Comparison of ENCODE assay signal across 33 cellular contexts in genomic region chr20:63052571-63053429, GRCh38. TPM values are rescaled to one million over a fixed set of nuclear protein-coding genes. Genes with fewer than 3 reads are reported as not detected.
DNase-seq lines count a peak whose midpoint lies in the region; ATAC-seq, FAIRE-seq and TF ChIP-seq lines count a peak whose summit lies in the region.
"Had no signal": no experiment of that assay in that cellular context is flagged by ENCODE, and none has a peak within 500 bp of the region (broad histone marks: within the 10 kb centered on the region; RNA-seq: fewer than 3 reads in every experiment).

No MANE protein-coding gene starts in this region.

- no peak for TF ChIP-seq POLR2A in HepG2 (IDR thresholded peaks at IDR 0.05; ENCODE audit: insufficient read depth in 1 of 2, low read depth in 2 of 2, low read length in 2 of 2)
- TF ChIP-seq POLR2A in suprapubic skin (IDR thresholded peaks at IDR 0.05): no peak

- H3K4me1 ChIP-seq in HepG2 (ENCODE audit: insufficient read depth, low read length) (peaks cover 9% of the 10 kb centered on the region), suprapubic skin (no peaks in the 10 kb centered on the region), OCI-LY7 (ENCODE audit: insufficient read depth, low read length, poor library complexity, severe bottlenecking) (no peaks in the 10 kb centered on the region), mesendoderm (ENCODE audit: control insufficient read depth, low read depth, low read length) (no peaks in the 10 kb centered on the region)
- H3K4me1 ChIP-seq: SJSA1 had no signal

- no peak overlapping the region for H4K8ac ChIP-seq in mesendoderm (ENCODE audit: low read depth, low read length)

- 3% methylated on average over 12 of the region's 20 CpGs for WGBS in HepG2 (ENCODE audit: low lambda C conversion rate)
- 42% methylated on average over 8 of the region's 20 CpGs for WGBS in suprapubic skin
- no CpG with 5 or more reads among the region's 20 CpGs for WGBS in mesendoderm (ENCODE audit: extremely low coverage, insufficient coverage, low lambda C conversion rate)

- no peak overlapping the region for H2BK15ac ChIP-seq in mesendoderm (replicated peaks; ENCODE audit: low read depth)

- POLR2A ChIA-PET in WTC11 (lab: Charles Lee): no interaction called here
- POLR2A ChIA-PET in HepG2 (lab: Yijun Ruan, JAX): no interaction called here
- POLR2A ChIA-PET in activated CD4-positive, alpha-beta memory T cell treated with anti-CD3 and anti-CD28 coated beads, Interleukin-2, amount 10 ng/mL, durations not matched to agents 7 days and 5 days (lab: Charles Lee): no interaction called here
- POLR2A ChIA-PET in OCI-LY7 (lab: Charles Lee): no interaction called here

- no peak overlapping the region for H2AFZ ChIP-seq in HepG2 (ENCODE audit: low read length)
- no peak overlapping the region for H2AFZ ChIP-seq in OCI-LY7 (ENCODE audit: low read length)

- no peaks in the 10 kb centered on the region for H3K79me1 ChIP-seq in mesendoderm (ENCODE audit: low read length)

- no peak overlapping the region for H3K18ac ChIP-seq in mesendoderm (ENCODE audit: low read length)

- BruUV-seq in HepG2 (replicated peaks; lab: Mats Ljungman, UMichigan): no TSS peak
- no TSS peak for BruUV-seq in OCI-LY7 (replicated peaks; lab: Mats Ljungman, UMichigan)

- H4K20me1 ChIP-seq in HepG2 (ENCODE audit: insufficient read depth, low read length): peaks cover 19% of the 10 kb centered on the region
- no peaks in the 10 kb centered on the region for H4K20me1 ChIP-seq in OCI-LY7 (ENCODE audit: insufficient read depth, low read length)

- H3K23ac ChIP-seq in mesendoderm (ENCODE audit: low read length): no peak overlapping the region

- ATAC-seq in activated T-cell treated with anti-CD3 and anti-CD28 coated beads, Interleukin-2, amount 50 U/mL, for 4 hours: no peak
- ATAC-seq in WTC11: no peak
- ATAC-seq in HepG2: peak; percentile 26; the same call in 2 of the 3 replicates
- ATAC-seq: activated CD8-positive, alpha-beta T cell treated with anti-CD3 and anti-CD28 coated beads for 36 hours; left lobe of liver; psoas muscle had no signal

- H3K4me3 Mint-ChIP-seq in activated T-cell treated with anti-CD3 and anti-CD28 coated beads, Interleukin-2, amount 50 U/mL, for 4 hours: no peak overlapping the region
- H3K4me3 Mint-ChIP-seq in WTC11: no peak overlapping the region
- H3K4me3 Mint-ChIP-seq in activated CD4-positive, alpha-beta memory T cell treated with anti-CD3 and anti-CD28 coated beads, Interleukin-2, amount 10 ng/mL, durations not matched to agents 7 days and 5 days: no peak overlapping the region
- H3K4me3 Mint-ChIP-seq: activated CD8-positive, alpha-beta T cell treated with anti-CD3 and anti-CD28 coated beads for 36 hours; activated naive CD8-positive, alpha-beta T cell treated with anti-CD3 and anti-CD28 coated beads for 36 hours; CD4-positive, alpha-beta T cell; mesothelial cell of epicardium had no signal

- H3K4ac ChIP-seq in mesendoderm (ENCODE audit: low read depth, low read length): no peak overlapping the region

- no peak overlapping the region for H4K5ac ChIP-seq in mesendoderm (ENCODE audit: low read length)

- H2BK5ac ChIP-seq in mesendoderm (ENCODE audit: low read length): no peak overlapping the region

- H3K27ac ChIP-seq in HepG2 (ENCODE audit: extremely low read length, insufficient read depth, low read length): no peak overlapping the region
- H3K27ac ChIP-seq in suprapubic skin: no peak overlapping the region
- no peak overlapping the region for H3K27ac ChIP-seq in OCI-LY7 (ENCODE audit: low read depth, low read length, poor library complexity, severe bottlenecking)
- no peak overlapping the region for H3K27ac ChIP-seq in mesendoderm (ENCODE audit: low read depth, low read length)
- H3K27ac ChIP-seq: cardiac muscle cell, coronary artery, epithelial cell of prostate, psoas muscle, SJSA1, upper lobe of left lung had no signal

- no peaks in the 10 kb centered on the region for H3K9me3 Mint-ChIP-seq in activated T-cell treated with anti-CD3 and anti-CD28 coated beads, Interleukin-2, amount 50 U/mL, for 4 hours
- peaks cover 7% of the 10 kb centered on the region for H3K9me3 Mint-ChIP-seq in WTC11
- no peaks in the 10 kb centered on the region for H3K9me3 Mint-ChIP-seq in activated CD4-positive, alpha-beta memory T cell treated with anti-CD3 and anti-CD28 coated beads, Interleukin-2, amount 10 ng/mL, durations not matched to agents 7 days and 5 days
- H3K9me3 Mint-ChIP-seq: activated CD8-positive, alpha-beta T cell treated with anti-CD3 and anti-CD28 coated beads for 36 hours; activated naive CD8-positive, alpha-beta T cell treated with anti-CD3 and anti-CD28 coated beads for 36 hours; CD4-positive, alpha-beta T cell; mesothelial cell of epicardium had no signal

- TF ChIP-seq RAD21 in HepG2 (CRISPR knock-in tag; IDR thresholded peaks at IDR 0.05): no peak

- no peak overlapping the region for H2AK5ac ChIP-seq in mesendoderm (ENCODE audit: low read length)

- TF ChIP-seq EP300 in HepG2 (IDR thresholded peaks at IDR 0.05; ENCODE audit: low read depth in 2 of 2, low read length in 2 of 2) (no peak), HepG2 (CRISPR knock-in tag; IDR thresholded peaks at IDR 0.05; ENCODE audit: borderline replicate concordance) (no peak), suprapubic skin (IDR thresholded peaks at IDR 0.05) (no peak)

- H3K4me1 Mint-ChIP-seq in activated T-cell treated with anti-CD3 and anti-CD28 coated beads, Interleukin-2, amount 50 U/mL, for 4 hours (ENCODE audit: low read depth): no peaks in the 10 kb centered on the region
- no peaks in the 10 kb centered on the region for H3K4me1 Mint-ChIP-seq in WTC11
- H3K4me1 Mint-ChIP-seq in activated CD4-positive, alpha-beta memory T cell treated with anti-CD3 and anti-CD28 coated beads, Interleukin-2, amount 10 ng/mL, durations not matched to agents 7 days and 5 days: no peaks in the 10 kb centered on the region
- H3K4me1 Mint-ChIP-seq: activated naive CD8-positive, alpha-beta T cell treated with anti-CD3 and anti-CD28 coated beads for 36 hours; mesothelial cell of epicardium had no signal

- H3K27me3 ChIP-seq in HepG2 (ENCODE audit: control insufficient read depth in 1 of 2, insufficient read depth in 2 of 2, low read length in 2 of 2) (peaks cover 31 to 73% of the 10 kb centered on the region in 2 experiments), suprapubic skin (peaks cover 60% of the 10 kb centered on the region), mesendoderm (ENCODE audit: insufficient read depth, low read length, poor library complexity) (no peaks in the 10 kb centered on the region)

- H3K4me2 ChIP-seq in HepG2 (ENCODE audit: low read depth, low read length): no peak overlapping the region
- no peak overlapping the region for H3K4me2 ChIP-seq in OCI-LY7 (ENCODE audit: low read length)
- H3K4me2 ChIP-seq in mesendoderm (ENCODE audit: low read length): no peak overlapping the region

- H3K79me2 ChIP-seq in HepG2 (ENCODE audit: insufficient read depth, low read length) (no peaks in the 10 kb centered on the region), OCI-LY7 (ENCODE audit: insufficient read depth, low read depth, low read length) (no peaks in the 10 kb centered on the region), mesendoderm (ENCODE audit: control insufficient read depth, insufficient read depth, low read length) (no peaks in the 10 kb centered on the region)

- TF ChIP-seq CTCF in WTC11 (IDR thresholded peaks at IDR 0.05) (no peak), HepG2 (CRISPR knock-in tag; IDR thresholded peaks at IDR 0.05) (peak; percentile 51), suprapubic skin (IDR thresholded peaks at IDR 0.05) (no peak), OCI-LY7 (conservative IDR thresholded peaks at IDR 0.05; ENCODE audit: low read length) (no peak)

- no peaks in the 10 kb centered on the region for H3K36me3 ChIP-seq in HepG2 (replicated peaks in 1 of 2; ENCODE audit: control insufficient read depth in 1 of 2, insufficient read depth in 2 of 2, low read length in 2 of 2)
- no peaks in the 10 kb centered on the region for H3K36me3 ChIP-seq in suprapubic skin
- no peaks in the 10 kb centered on the region for H3K36me3 ChIP-seq in OCI-LY7 (ENCODE audit: insufficient read depth, low read length)
- H3K36me3 ChIP-seq in mesendoderm (ENCODE audit: control insufficient read depth, insufficient read depth, low read length): no peaks in the 10 kb centered on the region
- H3K36me3 ChIP-seq: cardiac muscle cell, SJSA1, upper lobe of left lung had no signal

- no peak overlapping the region for H3K27ac Mint-ChIP-seq in WTC11
- no peak overlapping the region for H3K27ac Mint-ChIP-seq in activated CD4-positive, alpha-beta memory T cell treated with anti-CD3 and anti-CD28 coated beads, Interleukin-2, amount 10 ng/mL, durations not matched to agents 7 days and 5 days
- H3K27ac Mint-ChIP-seq: activated CD8-positive, alpha-beta T cell treated with anti-CD3 and anti-CD28 coated beads for 36 hours; activated naive CD8-positive, alpha-beta T cell treated with anti-CD3 and anti-CD28 coated beads for 36 hours; CD4-positive, alpha-beta T cell; mesothelial cell of epicardium had no signal

- H2BK120ac ChIP-seq in mesendoderm (ENCODE audit: low read depth, low read length): no peak overlapping the region

- no peak overlapping the region for H3K56ac ChIP-seq in mesendoderm (ENCODE audit: low read length)

- in situ Hi-C loops in HepG2 (cut with HindIII; ENCODE audit: extremely low pct_ligation_motif_present, low pct_unique_long_range_greater_than_20kb): no loop called here

- H3K4me3 ChIP-seq in HepG2 (replicated peaks in 1 of 3; ENCODE audit: insufficient read depth in 1 of 3, low read depth in 2 of 3, low read length in 3 of 3) (no peak overlapping the region), suprapubic skin (no peak overlapping the region), OCI-LY7 (ENCODE audit: low read depth, low read length, poor library complexity, severe bottlenecking) (no peak overlapping the region), mesendoderm (ENCODE audit: low read length) (no peak overlapping the region)
- H3K4me3 ChIP-seq: cardiac muscle cell, coronary artery, psoas muscle, SJSA1, upper lobe of left lung had no signal

- no peak for FAIRE-seq in HepG2 (lab: Jason Lieb, UNC)
- FAIRE-seq: A204.1, astrocyte, H1 had no signal

- no peaks in the 10 kb centered on the region for H3K9me3 ChIP-seq in HepG2 (ENCODE audit: low read length)
- H3K9me3 ChIP-seq in suprapubic skin: peaks cover 4% of the 10 kb centered on the region
- H3K9me3 ChIP-seq in OCI-LY7 (ENCODE audit: low read length): peaks cover 10% of the 10 kb centered on the region
- H3K9me3 ChIP-seq: psoas muscle, SJSA1, upper lobe of left lung had no signal

- peaks cover 19% of the 10 kb centered on the region for H3K27me3 Mint-ChIP-seq in activated T-cell treated with anti-CD3 and anti-CD28 coated beads, Interleukin-2, amount 50 U/mL, for 4 hours (ENCODE audit: low read depth)
- peaks cover 6% of the 10 kb centered on the region for H3K27me3 Mint-ChIP-seq in WTC11 (ENCODE audit: low read depth)
- H3K27me3 Mint-ChIP-seq in activated CD4-positive, alpha-beta memory T cell treated with anti-CD3 and anti-CD28 coated beads, Interleukin-2, amount 10 ng/mL, durations not matched to agents 7 days and 5 days: peaks cover 2% of the 10 kb centered on the region
- H3K27me3 Mint-ChIP-seq: activated CD8-positive, alpha-beta T cell treated with anti-CD3 and anti-CD28 coated beads for 36 hours; activated naive CD8-positive, alpha-beta T cell treated with anti-CD3 and anti-CD28 coated beads for 36 hours had no signal

- H3K9me2 ChIP-seq in OCI-LY7 (ENCODE audit: insufficient read depth, low read length): no peaks in the 10 kb centered on the region

- DNase-seq in activated T-cell treated with anti-CD3 and anti-CD28 coated beads, Interleukin-2, amount 50 U/mL, for 4 hours: peak; percentile 1
- no peak for DNase-seq in activated T-cell treated with anti-CD3 and anti-CD28 coated beads for 4 hours
- DNase-seq in WTC11 (ENCODE audit: low spot score): peak; percentile 12
- no peak for DNase-seq in HepG2 (ENCODE audit: low spot score)
- peak; percentile 54 to 74 for DNase-seq in suprapubic skin (ENCODE audit: low spot score in 2 of 2)
- DNase-seq in activated CD4-positive, alpha-beta memory T cell treated with anti-CD3 and anti-CD28 coated beads, Interleukin-2, amount 10 ng/mL, durations not matched to agents 7 days and 5 days: no peak
- DNase-seq in OCI-LY7 (ENCODE audit: low spot score): no peak
- DNase-seq in mesendoderm: no peak
- DNase-seq: activated naive CD8-positive, alpha-beta T cell treated with anti-CD3 and anti-CD28 coated beads for 36 hours; effector CD8-positive, alpha-beta T cell; hypothalamus; NCI-H1092; NCI-H1694; NCI-H446; NCI-H774; stimulated activated naive CD4-positive, alpha-beta T cell had no signal

- H3K9ac ChIP-seq in HepG2 (ENCODE audit: insufficient read depth, low read depth, low read length) (no peak overlapping the region), mesendoderm (ENCODE audit: low read length) (no peak overlapping the region)

- no peaks in the 10 kb centered on the region for H3K36me3 Mint-ChIP-seq in activated T-cell treated with anti-CD3 and anti-CD28 coated beads, Interleukin-2, amount 50 U/mL, for 4 hours (ENCODE audit: insufficient read depth)
- H3K36me3 Mint-ChIP-seq in WTC11: 0 out of 2 replicates have a peak, but pooled peaks cover 3% of the 10 kb centered on the region
- no peaks in the 10 kb centered on the region for H3K36me3 Mint-ChIP-seq in activated CD4-positive, alpha-beta memory T cell treated with anti-CD3 and anti-CD28 coated beads, Interleukin-2, amount 10 ng/mL, durations not matched to agents 7 days and 5 days (ENCODE audit: low read depth)
- H3K36me3 Mint-ChIP-seq: activated naive CD8-positive, alpha-beta T cell treated with anti-CD3 and anti-CD28 coated beads for 36 hours; mesothelial cell of epicardium had no signal

- CTCF ChIA-PET in WTC11 (lab: Charles Lee) (interaction anchor here (0.9 to 1.7 kb wide), 5 partner anchors 44 to 178 kb away, joined by 3 to 5 read pairs (median 3); no protein-coding TSS in a partner anchor), HepG2 (lab: Yijun Ruan, JAX; ENCODE audit: low intra/inter-chr PET ratio, low total read pairs) (no interaction called here), OCI-LY7 (lab: Charles Lee; ENCODE audit: unreplicated experiment) (no interaction called here)
- CTCF ChIA-PET in activated CD4-positive, alpha-beta memory T cell treated with anti-CD3 and anti-CD28 coated beads, Interleukin-2, amount 10 ng/mL, durations not matched to agents 7 days and 5 days (lab: Charles Lee): no interaction called here

- intact Hi-C loops in HepG2 (cut with micrococcal nuclease; ENCODE audit: unreplicated experiment) (loop anchor here (10.0 kb wide), 1 partner anchor 192 kb away; no protein-coding TSS in a partner anchor), OCI-LY7 (cut with micrococcal nuclease; ENCODE audit: unreplicated experiment) (no loop called here)

RNA-seq across cellular contexts. Expression of gene BHLHE23, which starts 46.0 kb away (rescaled TPM):
- total RNA-seq in activated T-cell treated with anti-CD3 and anti-CD28 coated beads, Interleukin-2, amount 50 U/mL, for 4 hours: not detected
- total RNA-seq in WTC11 (2021) (0.57 to 1.3 TPM (median 0.66 TPM) in 3 replicates), HepG2 (2016; rRNA removed; fragmentation: Illumina TruSeq; extraction: Trizol) (not detected in 2 replicates), suprapubic skin (not detected), OCI-LY7 (2022) (not detected in 2 replicates)
- total RNA-seq in HepG2 (2016; cell fraction: cytosol; rRNA removed; fragmentation: Illumina TruSeq; extraction: Trizol; ENCODE audit: low read depth): not detected in 2 replicates
- not detected in 2 replicates for total RNA-seq in HepG2 (2016; cell fraction: insoluble cytoplasmic fraction; rRNA removed; fragmentation: Illumina TruSeq; extraction: Trizol)
- total RNA-seq in HepG2 (2016; cell fraction: membrane; rRNA removed; fragmentation: Illumina TruSeq; extraction: Trizol): not detected in 2 replicates
- total RNA-seq in HepG2 (2016; cell fraction: nucleus; rRNA removed; fragmentation: Illumina TruSeq; extraction: Trizol): not detected in 2 replicates
- polyA plus RNA-seq in HepG2 (2011; rRNA removed): not detected in 2 replicates
- polyA plus RNA-seq in HepG2 (2011; cell fraction: cytosol; rRNA removed): not detected in 2 replicates
- not detected in 2 replicates for polyA plus RNA-seq in HepG2 (2011; cell fraction: nucleus; rRNA removed)
- not detected in 2 replicates for polyA plus RNA-seq in HepG2 (2012)
- polyA plus RNA-seq in HepG2 (2016; cell fraction: cytosol; fragmentation: Illumina TruSeq; extraction: Trizol; ENCODE audit: low read depth): not detected in 2 replicates
- not detected in 2 replicates for polyA plus RNA-seq in HepG2 (2016; cell fraction: insoluble cytoplasmic fraction; fragmentation: Illumina TruSeq; extraction: Trizol; ENCODE audit: low read depth)
- polyA plus RNA-seq in HepG2 (2016; cell fraction: membrane; fragmentation: Illumina TruSeq; extraction: Trizol; ENCODE audit: low read depth): not detected in 2 replicates
- not detected in 2 replicates for polyA plus RNA-seq in HepG2 (2016; cell fraction: nucleus; fragmentation: Illumina TruSeq; extraction: Trizol; ENCODE audit: insufficient read depth, low read depth)
- polyA minus RNA-seq in HepG2 (2011; rRNA and poly(A)+ RNA removed; ENCODE audit: low replicate concordance): not detected in 2 replicates
- not detected in 2 replicates for polyA minus RNA-seq in HepG2 (2011; cell fraction: cytosol; rRNA and poly(A)+ RNA removed)
- polyA minus RNA-seq in HepG2 (2011; cell fraction: nucleus; rRNA and poly(A)+ RNA removed): not detected in 2 replicates
- total RNA-seq in activated CD4-positive, alpha-beta memory T cell treated with anti-CD3 and anti-CD28 coated beads, Interleukin-2, amount 10 ng/mL, durations not matched to agents 7 days and 5 days: not detected
- total RNA-seq in OCI-LY7 (2014; rRNA removed; shearing (Covaris generic)): not detected in 2 replicates
- not detected for polyA plus RNA-seq in mesendoderm (2013, experiment 1 of 2)
- polyA plus RNA-seq in mesendoderm (2013, experiment 2 of 2): not detected
- total RNA-seq: activated CD8-positive, alpha-beta T cell treated with anti-CD3 and anti-CD28 coated beads for 36 hours; activated naive CD8-positive, alpha-beta T cell treated with anti-CD3 and anti-CD28 coated beads for 36 hours; astrocyte; cardiac muscle cell; CD4-positive, alpha-beta T cell; HT1080; left lobe of liver; M059J; mesothelial cell of epicardium; psoas muscle; SJSA1; skeletal muscle tissue; T-helper 1 cell treated with Interleukin-12 subunit alpha and Interleukin-12 subunit beta and Interleukin-4 antibody, amounts not matched to agents 30 ng/mL and 1 ng/mL, for 36 hours; upper lobe of left lung had no signal
- polyA plus RNA-seq: cardiac muscle cell, H1, psoas muscle had no signal

Comparison
In these comparisons a context has a peak if more than half of its experiments do, and no peak if none do; other contexts are left out.
1. DNase-seq: peak in activated T-cell treated with anti-CD3 and anti-CD28 coated beads, Interleukin-2, amount 50 U/mL, for 4 hours (single experiment), WTC11 (single experiment) and suprapubic skin (2 of 2); none in activated T-cell treated with anti-CD3 and anti-CD28 coated beads for 4 hours (single experiment), HepG2 (single experiment), activated CD4-positive, alpha-beta memory T cell treated with anti-CD3 and anti-CD28 coated beads, Interleukin-2, amount 10 ng/mL, durations not matched to agents 7 days and 5 days (single experiment), OCI-LY7 (single experiment) and mesendoderm (single experiment).